ENCODE assay signal across 8 cellular contexts in the genomic region with DNA sequence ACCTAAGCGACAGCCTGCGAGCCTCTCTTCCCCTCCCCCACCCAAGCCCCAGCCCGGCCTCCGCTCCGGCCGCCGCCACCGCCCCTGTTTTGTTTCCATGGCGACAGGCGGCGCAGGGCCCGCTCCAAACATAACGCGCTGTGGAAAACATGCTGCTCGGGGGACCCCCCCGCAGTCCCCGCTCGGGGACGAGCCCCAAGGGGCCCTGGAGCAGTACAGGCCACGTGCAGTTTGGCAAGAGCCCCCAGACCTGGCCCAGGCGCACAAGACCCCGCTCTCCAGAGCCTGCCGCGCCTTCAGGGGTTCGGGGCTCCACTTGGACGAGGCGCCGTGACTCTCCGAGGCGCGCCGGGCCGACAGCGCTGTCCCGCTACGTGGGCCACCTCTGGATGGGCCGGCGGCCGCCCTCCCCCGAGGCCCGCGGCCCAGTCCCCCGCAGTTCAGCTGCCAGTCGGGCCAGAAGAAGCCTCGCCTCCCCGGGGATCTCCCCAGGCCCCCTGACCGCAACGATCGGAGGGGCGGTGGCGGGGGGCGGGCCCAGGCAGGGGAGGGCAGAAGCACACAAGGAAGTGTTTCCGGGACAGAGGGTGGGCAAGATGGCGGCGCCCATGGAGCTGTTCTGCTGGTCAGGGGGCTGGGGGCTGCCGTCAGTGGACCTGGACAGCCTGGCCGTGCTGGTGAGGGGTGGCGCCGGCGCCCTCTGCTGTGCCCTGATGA. TPM values are rescaled to one million over a fixed set of nuclear protein-coding genes. Genes with fewer than 3 reads are reported as not detected.
DNase-seq lines count a peak whose midpoint lies in the region; ATAC-seq and TF ChIP-seq lines count a peak whose summit lies in the region.

A gene with protein sequence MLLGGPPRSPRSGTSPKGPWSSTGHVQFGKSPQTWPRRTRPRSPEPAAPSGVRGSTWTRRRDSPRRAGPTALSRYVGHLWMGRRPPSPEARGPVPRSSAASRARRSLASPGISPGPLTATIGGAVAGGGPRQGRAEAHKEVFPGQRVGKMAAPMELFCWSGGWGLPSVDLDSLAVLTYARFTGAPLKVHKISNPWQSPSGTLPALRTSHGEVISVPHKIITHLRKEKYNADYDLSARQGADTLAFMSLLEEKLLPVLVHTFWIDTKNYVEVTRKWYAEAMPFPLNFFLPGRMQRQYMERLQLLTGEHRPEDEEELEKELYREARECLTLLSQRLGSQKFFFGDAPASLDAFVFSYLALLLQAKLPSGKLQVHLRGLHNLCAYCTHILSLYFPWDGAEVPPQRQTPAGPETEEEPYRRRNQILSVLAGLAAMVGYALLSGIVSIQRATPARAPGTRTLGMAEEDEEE (plus strand): TSS at position 40 of the 717 bp plus-strand sequence. CDS start 110 bp downstream, at position 150.

- H3K4me3 ChIP-seq in A673 (ENCODE audit: low read depth, low read length, poor library complexity, severe bottlenecking), result peak within 1 kb of the TSS; percentile 95

- peaks cover 16% of the 10 kb centered on the region for H3K4me1 ChIP-seq in A673 (ENCODE audit: insufficient read depth, low read length, poor library complexity, severe bottlenecking)

- H3K27me3 ChIP-seq in A673 (replicated peaks; ENCODE audit: insufficient read depth, low read depth, low read length, poor library complexity), result no peaks in the 10 kb centered on the region

- peaks cover 2% of the 10 kb centered on the region for H3K36me3 Mint-ChIP-seq in chondrocyte (ENCODE audit: low read depth)

- DNase-seq in A673 (ENCODE audit: low spot score) (peak; percentile 87), NCI-H446 (lab: John Stamatoyannopoulos, UW) (peak; percentile 74 to 86), chondrocyte (ENCODE audit: low spot score) (peak; percentile 96), kidney tubule cell (ENCODE audit: low spot score) (peak; percentile 88)
- DNase-seq in activated CD4-positive, alpha-beta T cell treated with anti-CD3 and anti-CD28 coated beads for 24 hours (ENCODE audit: low read depth in 2 of 2), result peak; percentile 79 to 81
- peak; percentile 67 to 85 (median 72) for DNase-seq in stimulated activated CD4-positive, alpha-beta T cell treated with anti-CD3 and anti-CD28 coated beads, Interleukin-1b, Interleukin-23, amount 100 ng/mL, for 24 hours (ENCODE audit: low read depth in 4 of 4, low spot score in 1 of 4)

- no TSS peak for BruUV-seq in A673 (replicated peaks; lab: Mats Ljungman, UMichigan)

- CTCF ChIA-PET in A673 (lab: Charles Lee), result interaction anchor here (1.0 kb wide), 1 partner anchor 15 kb away, joined by 6 read pairs; no protein-coding TSS in a partner anchor

- peak within 1 kb of the TSS; percentile 80 for H3K4me3 Mint-ChIP-seq in chondrocyte (ENCODE audit: unreplicated experiment)

- H3K27me3 Mint-ChIP-seq in chondrocyte (ENCODE audit: low read depth), result no peaks in the 10 kb centered on the region

- peak; percentile 52 for ATAC-seq in HG03097 (IDR thresholded peaks at IDR 0.05; ENCODE audit: low FRiP score, unreplicated experiment)

- H3K36me3 ChIP-seq in A673 (ENCODE audit: insufficient read depth, low read length, poor library complexity, severe bottlenecking), result no peaks in the 10 kb centered on the region

- H3K9me3 ChIP-seq in A673 (ENCODE audit: low read depth, low read length, poor library complexity, severe bottlenecking), result no peaks in the 10 kb centered on the region

- intact Hi-C loops in A673 (cut with micrococcal nuclease; ENCODE audit: unreplicated experiment), result loop anchor here (5.0 to 10.0 kb wide), 3 partner anchors 33 to 386 kb away; a partner anchor contains a TSS

- peak within 1 kb of the TSS; percentile 93 for H3K27ac ChIP-seq in A673 (ENCODE audit: low read depth, low read length, poor library complexity, severe bottlenecking)

- peak within 1 kb of the TSS; percentile 99 for H3K27ac Mint-ChIP-seq in chondrocyte (ENCODE audit: unreplicated experiment)

- POLR2A ChIA-PET in A673 (lab: Charles Lee; ENCODE audit: low non-redundant PET), result interaction anchor here (0.5 to 0.7 kb wide), 2 partner anchors 12 to 18 kb away, joined by 3 to 4 read pairs; no protein-coding TSS in a partner anchor

- H3K9me3 Mint-ChIP-seq in chondrocyte (ENCODE audit: low read depth), result no peaks in the 10 kb centered on the region

- TF ChIP-seq CTCF in A673 (conservative IDR thresholded peaks at IDR 0.05; ENCODE audit: low read depth, low read length), result no peak
- TF ChIP-seq CTCF in chondrocyte (IDR thresholded peaks at IDR 0.05), result no peak

- H3K4me1 Mint-ChIP-seq in chondrocyte (ENCODE audit: low read depth), result peaks cover 43% of the 10 kb centered on the region

- TF ChIP-seq POLR2A in GM18526 (IDR thresholded peaks at IDR 0.05; ENCODE audit: extremely low read depth, insufficient read length), result peak; percentile 62

RNA-seq across cellular contexts. Expression of the gene that starts here (rescaled TPM):
- 65.2 and 75.9 TPM in 2 replicates for total RNA-seq in A673 (2021)
- 28.2 to 49.1 TPM (median 29.8 TPM) in 3 replicates for total RNA-seq in chondrocyte

Comparison
In these comparisons a context has a peak if more than half of its experiments do, and no peak if none do; other contexts are left out.
1. Peak in every context shown above with its lines: DNase-seq, ATAC-seq, H3K4me3 ChIP-seq and H3K27ac ChIP-seq.